ENCODE assay signal across 19 cellular contexts in genomic region chr22:50684986-50685385, GRCh38. TPM values are rescaled to one million over a fixed set of nuclear protein-coding genes. Genes with fewer than 3 reads are reported as not detected.
DNase-seq lines count a peak whose midpoint lies in the region; ATAC-seq and TF ChIP-seq lines count a peak whose summit lies in the region.
"Had no signal": no experiment of that assay in that cellular context is flagged by ENCODE, and none has a peak within 500 bp of the region (broad histone marks: within the 10 kb centered on the region; RNA-seq: fewer than 3 reads in every experiment).

No MANE protein-coding gene starts in this region.

- H3K27me3 ChIP-seq in BE2C (peaks cover 12% of the 10 kb centered on the region), IMR-90 (ENCODE audit: control insufficient read depth, insufficient read depth, low read length) (peaks cover 6% of the 10 kb centered on the region), fibroblast of lung (ENCODE audit: control insufficient read depth, insufficient read depth, low read length) (no peaks in the 10 kb centered on the region)
- H3K27me3 ChIP-seq: adrenal gland had no signal

- POLR2A ChIA-PET in IMR-90 (lab: Charles Lee; ENCODE audit: unreplicated experiment) = no interaction called here

- no peak overlapping the region for H4K8ac ChIP-seq in IMR-90 (ENCODE audit: low read depth in 2 of 2, low read length in 2 of 2)

- H2AFZ ChIP-seq in IMR-90 (replicated peaks; ENCODE audit: low read length, poor library complexity) (peak overlapping the region; percentile 49), fibroblast of lung (ENCODE audit: low read length) (no peak overlapping the region)

- H4K20me1 ChIP-seq in IMR-90 (ENCODE audit: insufficient read depth, low read length) (no peaks in the 10 kb centered on the region), fibroblast of lung (ENCODE audit: control insufficient read depth, extremely low read depth, insufficient read depth, low read length) (no peaks in the 10 kb centered on the region)

- no peak overlapping the region for H2BK15ac ChIP-seq in IMR-90 (ENCODE audit: low read depth, low read length)

- no peaks in the 10 kb centered on the region for H3K79me2 ChIP-seq in fibroblast of lung (ENCODE audit: control insufficient read depth, insufficient read depth, low read length)

- H3K27ac ChIP-seq in IMR-90 (ENCODE audit: insufficient read depth, low read length) (no peak overlapping the region), fibroblast of lung (ENCODE audit: insufficient read depth, low read length) (no peak overlapping the region)
- H3K27ac ChIP-seq: adrenal gland had no signal

- H2BK120ac ChIP-seq in IMR-90 (ENCODE audit: low read depth, low read length) = no peak overlapping the region

- peak; percentile 30 for DNase-seq in BE2C
- peak; percentile 39 for DNase-seq in IMR-90
- peak; percentile 11 to 39 for DNase-seq in fibroblast of lung (ENCODE audit: low read depth in 2 of 2)
- DNase-seq in myocyte (ENCODE audit: low read depth) = peak; percentile 41
- DNase-seq in DMS79 (lab: John Stamatoyannopoulos, UW) = no peak
- no peak for DNase-seq in DMS153 treated with DMSO at 0.1 percent for 48 hours (lab: John Stamatoyannopoulos, UW; ENCODE audit: unreplicated experiment)
- DNase-seq in activated T-cell treated with anti-CD3 and anti-CD28 coated beads, Interleukin-2, amount 50 U/mL, for 1 hour = no peak
- DNase-seq in KG1 (lab: John Stamatoyannopoulos, UW) = no peak
- DNase-seq: activated CD4-positive, CD25-positive, alpha-beta regulatory T cell treated with anti-CD3 and anti-CD28 coated beads, Interleukin-2, amount 50 U/mL, for 72 hours; activated T-cell treated with anti-CD3 and anti-CD28 coated beads, Interleukin-2, amount 50 U/mL, for 48 hours; adrenal gland; foreskin fibroblast; immature natural killer cell; NCI-H1417; NCI-H226; OCI-M1; stimulated activated CD4-positive, alpha-beta T cell treated with anti-CD3 and anti-CD28 coated beads, Interleukin-12 subunit alpha, Interleukin-12 subunit beta, amount 100 ng/mL, for 4 hours had no signal

- H3K36me3 ChIP-seq in BE2C (no peaks in the 10 kb centered on the region), IMR-90 (ENCODE audit: control insufficient read depth, insufficient read depth, low read length) (no peaks in the 10 kb centered on the region), fibroblast of lung (ENCODE audit: control insufficient read depth, insufficient read depth, low read length) (no peaks in the 10 kb centered on the region)
- H3K36me3 ChIP-seq: adrenal gland had no signal

- H3K79me1 ChIP-seq in IMR-90 (ENCODE audit: low read depth in 1 of 2, low read length in 2 of 2) = no peaks in the 10 kb centered on the region

- H3K9ac ChIP-seq in IMR-90 (ENCODE audit: low read depth, low read length) (no peak overlapping the region), fibroblast of lung (ENCODE audit: insufficient read depth, low read length) (no peak overlapping the region)

- ATAC-seq in IMR-90 (ENCODE audit: low read depth) = peak; percentile 40
- ATAC-seq: K562 had no signal

- H3K4me3 ChIP-seq in BE2C (ENCODE audit: low read depth, low read length) = no peak overlapping the region
- H3K4me3 ChIP-seq in IMR-90 (ENCODE audit: insufficient read depth, low read depth, low read length) = no peak overlapping the region
- no peak overlapping the region for H3K4me3 ChIP-seq in fibroblast of lung (replicated peaks in 1 of 4; ENCODE audit: control extremely low read depth in 1 of 4, insufficient read depth in 1 of 4, low read depth in 3 of 4, low read length in 4 of 4)
- H3K4me3 ChIP-seq: adrenal gland, K562 had no signal

- dilution Hi-C loops in IMR-90 (cut with HindIII; ENCODE audit: low sequenced_read_pairs, unreplicated experiment) = no loop called here

- H3K56ac ChIP-seq in IMR-90 (ENCODE audit: extremely low read depth, insufficient read depth, low read length) = no peak overlapping the region

- no peak overlapping the region for H3K4ac ChIP-seq in IMR-90 (ENCODE audit: low read depth, low read length)

- no peak overlapping the region for H2BK20ac ChIP-seq in IMR-90 (ENCODE audit: low read depth, low read length)

- no peak overlapping the region for H3K4me2 ChIP-seq in IMR-90 (ENCODE audit: low read depth, low read length)
- no peak overlapping the region for H3K4me2 ChIP-seq in fibroblast of lung (ENCODE audit: extremely low read depth, insufficient read depth, low read length)

- no peak for TF ChIP-seq RAD21 in IMR-90 (IDR thresholded peaks at IDR 0.05; ENCODE audit: low read length)

- no peak overlapping the region for H4K91ac ChIP-seq in IMR-90 (ENCODE audit: insufficient read depth, low read depth, low read length)

- no peak overlapping the region for H2AK5ac ChIP-seq in IMR-90 (ENCODE audit: low read depth, low read length)

- H3K23ac ChIP-seq in IMR-90 (ENCODE audit: low read depth, low read length) = no peak overlapping the region

- intact Hi-C loops in IMR-90 (cut with micrococcal nuclease) = no loop called here

- no peak for TF ChIP-seq POLR2A in IMR-90 (IDR thresholded peaks at IDR 0.05; ENCODE audit: low read depth, low read length)

- H2BK5ac ChIP-seq in IMR-90 (ENCODE audit: low read depth, low read length, poor library complexity, severe bottlenecking) = no peak overlapping the region

- BruUV-seq in IMR-90 (replicated peaks; lab: Mats Ljungman, UMichigan) = no TSS peak

- TF ChIP-seq CTCF in BE2C (IDR thresholded peaks at IDR 0.05; ENCODE audit: low read depth, low read length) (no peak), IMR-90 (conservative IDR thresholded peaks at IDR 0.05; ENCODE audit: low read depth, low read length) (peak; percentile 17; the same call in 1 of the 2 replicates), fibroblast of lung (conservative IDR thresholded peaks at IDR 0.05 in 1 of 2, IDR thresholded peaks at IDR 0.05 in 1 of 2; ENCODE audit: low read depth in 1 of 2, low read length in 2 of 2) (no peak)

- H3K14ac ChIP-seq in IMR-90 (replicated peaks; ENCODE audit: low read depth, low read length) = no peak overlapping the region

- H4K5ac ChIP-seq in IMR-90 (ENCODE audit: low read depth, low read length) = no peak overlapping the region

- CTCF ChIA-PET in IMR-90 (lab: Yijun Ruan, JAX) = no interaction called here

- H3K9me1 ChIP-seq in IMR-90 (ENCODE audit: insufficient read depth, low read length) = no peaks in the 10 kb centered on the region

- no peak overlapping the region for H2AK9ac ChIP-seq in IMR-90 (replicated peaks; ENCODE audit: low read depth, low read length, poor library complexity)

- WGBS in IMR-90 (ENCODE audit: extremely low coverage in 2 of 2, insufficient read length in 1 of 2), 2 experiments = 17% methylated on average over 1 of the region's 10 CpGs; no CpG with 5 or more reads in 1 of the 2 experiments

- no peak overlapping the region for H3K18ac ChIP-seq in IMR-90 (ENCODE audit: low read depth, low read length)

- in situ Hi-C loops in IMR-90 (cut with MboI; ENCODE audit: low sequenced_read_pairs) = no loop called here

- H3K9me3 ChIP-seq in BE2C (peaks cover 3% of the 10 kb centered on the region; the same call in 1 of the 2 replicates), IMR-90 (ENCODE audit: control insufficient read depth, insufficient read depth, low read length) (no peaks in the 10 kb centered on the region), fibroblast of lung (ENCODE audit: control insufficient read depth, insufficient read depth, low read depth, low read length) (no peaks in the 10 kb centered on the region)
- H3K9me3 ChIP-seq: adrenal gland had no signal

- H3K4me1 ChIP-seq in BE2C = no peaks in the 10 kb centered on the region
- H3K4me1 ChIP-seq in IMR-90 (ENCODE audit: control insufficient read depth, insufficient read depth, low read length) = no peaks in the 10 kb centered on the region
- H3K4me1 ChIP-seq in fibroblast of lung (ENCODE audit: control insufficient read depth, extremely low read depth, insufficient read depth, low read length) = no peaks in the 10 kb centered on the region
- H3K4me1 ChIP-seq: adrenal gland had no signal

TF ChIP-seq in IMR-90, 13 proteins besides CTCF, POLR2A, EP300 and RAD21 (continues in another document):
- no peak for TF ChIP-seq SMC3 (IDR thresholded peaks at IDR 0.05; ENCODE audit: low read depth, low read length)
- TF ChIP-seq RFX5 (IDR thresholded peaks at IDR 0.05; ENCODE audit: low read depth, low read length) = no peak
- TF ChIP-seq MAFK (IDR thresholded peaks at IDR 0.05; ENCODE audit: low read depth, low read length) = no peak
- no peak for TF ChIP-seq CHD1 (IDR thresholded peaks at IDR 0.05; ENCODE audit: low read depth, low read length)
- TF ChIP-seq RCOR1 (IDR thresholded peaks at IDR 0.05; ENCODE audit: insufficient replicate concordance, low read length) = no peak

RNA-seq across cellular contexts. Expression of gene SHANK3, which starts 12.4 kb away (rescaled TPM):
- polyA plus RNA-seq in BE2C (2012; ENCODE audit: insufficient read depth, insufficient read length, low read depth) = 3.3 TPM
- total RNA-seq in IMR-90 (2012; rRNA removed) = 0.18 and 0.28 TPM in 2 replicates
- 1.5 and 2.2 TPM in 2 replicates for polyA plus RNA-seq in IMR-90 (2012; rRNA removed)
- 0.82 and 2.0 TPM in 2 replicates for polyA plus RNA-seq in IMR-90 (2012; cell fraction: cytosol; rRNA removed)
- polyA plus RNA-seq in IMR-90 (2012; cell fraction: nucleus; rRNA removed; ENCODE audit: low replicate concordance) = 5.9 and 11.9 TPM in 2 replicates
- total RNA-seq in fibroblast of lung = 0.26 and 0.33 TPM in 2 replicates
- 0.12 and 0.17 TPM in 2 replicates for polyA plus RNA-seq in fibroblast of lung
- polyA plus RNA-seq in fibroblast of lung (2012) = 0.48 and 0.53 TPM in 2 replicates
- 0.07 and 0.08 TPM in 2 replicates for polyA minus RNA-seq in fibroblast of lung (ENCODE audit: low replicate concordance)
- total RNA-seq in myocyte = 0.32 and 0.47 TPM in 2 replicates
- 1.0 TPM for polyA plus RNA-seq in myocyte (2012)
- polyA plus RNA-seq: immature natural killer cell had no signal

RNA-seq across cellular contexts. Expression of gene ACR, which starts 53.0 kb away (rescaled TPM):
- polyA plus RNA-seq in BE2C (2012; ENCODE audit: insufficient read depth, insufficient read length, low read depth) = not detected
- not detected in 2 replicates for total RNA-seq in IMR-90 (2012; rRNA removed)
- not detected in 2 replicates for polyA plus RNA-seq in IMR-90 (2012; rRNA removed)
- not detected in 2 replicates for polyA plus RNA-seq in IMR-90 (2012; cell fraction: cytosol; rRNA removed)
- 0.18 TPM in 1 of 2 replicates, not detected in the other for polyA plus RNA-seq in IMR-90 (2012; cell fraction: nucleus; rRNA removed; ENCODE audit: low replicate concordance)
- total RNA-seq in fibroblast of lung = not detected in 2 replicates
- polyA plus RNA-seq in fibroblast of lung = not detected in 2 replicates
- polyA plus RNA-seq in fibroblast of lung (2012) = not detected in 2 replicates
- not detected in 2 replicates for polyA minus RNA-seq in fibroblast of lung (ENCODE audit: low replicate concordance)
- not detected in 2 replicates for total RNA-seq in myocyte
- polyA plus RNA-seq in myocyte (2012) = not detected
- total RNA-seq: K562 had no signal
- polyA plus RNA-seq: H1, immature natural killer cell, K562 had no signal

RNA-seq across cellular contexts. Expression of gene ARSA, which starts 57.0 kb away (rescaled TPM):
- 16.3 TPM for polyA plus RNA-seq in BE2C (2012; ENCODE audit: insufficient read depth, insufficient read length, low read depth)
- total RNA-seq in IMR-90 (2012; rRNA removed) (3.1 and 3.4 TPM in 2 replicates), fibroblast of lung (16.7 and 19.5 TPM in 2 replicates), myocyte (30.5 and 37.4 TPM in 2 replicates)
- polyA plus RNA-seq in IMR-90 (2012; rRNA removed) (24.2 and 30.0 TPM in 2 replicates), fibroblast of lung (6.4 and 10.5 TPM in 2 replicates)
- polyA plus RNA-seq in IMR-90 (2012; cell fraction: cytosol; rRNA removed) = 18.3 and 26.7 TPM in 2 replicates
- 71.9 and 207 TPM in 2 replicates for polyA plus RNA-seq in IMR-90 (2012; cell fraction: nucleus; rRNA removed; ENCODE audit: low replicate concordance)
- 17.2 and 25.9 TPM in 2 replicates for polyA plus RNA-seq in fibroblast of lung (2012)
- polyA minus RNA-seq in fibroblast of lung (ENCODE audit: low replicate concordance) = 16.6 and 18.6 TPM in 2 replicates
- polyA plus RNA-seq in myocyte (2012) = 50.4 TPM

Comparison
In these comparisons a context has a peak if more than half of its experiments do, and no peak if none do; other contexts are left out.
1. DNase-seq: peak in BE2C (single experiment), IMR-90 (single experiment), fibroblast of lung (2 of 2) and myocyte (single experiment); none in DMS79 (single experiment), DMS153 treated with DMSO at 0.1 percent for 48 hours (single experiment), activated T-cell treated with anti-CD3 and anti-CD28 coated beads, Interleukin-2, amount 50 U/mL, for 1 hour (single experiment) and KG1 (single experiment).